In the genomic region with DNA sequence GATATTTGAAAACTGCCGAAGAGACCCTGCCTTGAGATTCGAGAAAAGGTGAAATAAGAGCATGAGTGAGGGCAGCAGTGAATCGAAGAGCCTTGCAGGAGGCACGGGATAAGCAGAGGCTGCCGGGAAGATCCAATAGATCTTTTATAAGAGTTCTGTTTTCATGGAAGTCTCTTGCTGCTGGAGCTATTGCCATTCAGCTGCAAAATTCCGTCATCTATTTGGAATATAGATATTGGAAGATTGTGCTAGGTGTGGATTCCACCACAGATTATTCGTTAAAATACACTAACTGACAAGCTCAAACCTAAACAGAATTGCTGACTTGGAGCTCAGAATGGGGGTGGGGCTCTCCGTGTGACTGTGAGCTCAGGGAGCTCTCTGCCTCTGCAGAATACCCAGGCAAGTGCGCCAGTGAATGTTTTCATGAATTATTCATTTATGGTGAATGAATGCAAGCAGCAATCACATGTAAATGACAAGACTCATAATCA, we compare ENCODE assay signal across 10 cellular contexts.
A peak's percentile ranks its signal among the peaks of the same experiment; 100 is the strongest.
DNase-seq lines count a peak whose midpoint lies in the region; ATAC-seq and TF ChIP-seq lines count a peak whose summit lies in the region.
"Had no signal": no experiment of that assay in that cellular context is flagged by ENCODE, and none has a peak within 500 bp of the region (broad histone marks: within the 10 kb centered on the region; RNA-seq: fewer than 3 reads in every experiment).

No MANE protein-coding gene starts in this region.

- no peak overlapping the region for H2AFZ ChIP-seq in mesenchymal stem cell (ENCODE audit: low read depth, low read length)

- peak; percentile 83 to 84 for DNase-seq in HAP-1 (ENCODE audit: low spot score in 2 of 2)
- DNase-seq in astrocyte of the spinal cord (ENCODE audit: low read depth, low spot score): peak; percentile 52
- DNase-seq in mesenchymal stem cell: peak; percentile 25
- DNase-seq in NCI-H1105 treated with DMSO at 0.1 percent for 48 hours (lab: John Stamatoyannopoulos, UW): no peak
- DNase-seq in stimulated activated CD4-positive, alpha-beta T cell treated with anti-CD3 and anti-CD28 coated beads, Interleukin-2, amount 100 ng/mL, for 24 hours: no peak
- DNase-seq: activated CD4-positive, alpha-beta memory T cell treated with anti-CD3 and anti-CD28 coated beads for 36 hours; DND-41 had no signal

- ATAC-seq in HG03457 (IDR thresholded peaks at IDR 0.05; ENCODE audit: unreplicated experiment) (no peak), HG02938 (IDR thresholded peaks at IDR 0.05; ENCODE audit: unreplicated experiment) (no peak)

- H3K79me1 ChIP-seq in mesenchymal stem cell (replicated peaks; ENCODE audit: low read length, poor library complexity, severe bottlenecking): peaks cover 14% of the 10 kb centered on the region

- in situ Hi-C loops in HAP-1 (cut with MboI; ENCODE audit: low sequenced_read_pairs) (no loop called here), astrocyte of the spinal cord (cut with HindIII; ENCODE audit: low sequenced_read_pairs) (no loop called here)

- H3K23ac ChIP-seq in mesenchymal stem cell (ENCODE audit: low read length in 2 of 2): no peak overlapping the region

- H3K14ac ChIP-seq in mesenchymal stem cell (ENCODE audit: low read length in 2 of 2): no peak overlapping the region

- H2BK120ac ChIP-seq in mesenchymal stem cell (ENCODE audit: low read depth, low read length): no peak overlapping the region

- H2BK15ac ChIP-seq in mesenchymal stem cell (ENCODE audit: low read depth, poor library complexity, severe bottlenecking): no peak overlapping the region

- H3K9ac ChIP-seq in mesenchymal stem cell (ENCODE audit: low read length) (peak overlapping the region; percentile 86), subcutaneous abdominal adipose tissue (ENCODE audit: low read length in 5 of 5) (no peak overlapping the region)

- no peak overlapping the region for H4K91ac ChIP-seq in mesenchymal stem cell (ENCODE audit: low read length)

- H3K27ac ChIP-seq in mesenchymal stem cell (ENCODE audit: low read length, poor library complexity, severe bottlenecking): peak overlapping the region; percentile 97
- H3K27ac ChIP-seq in subcutaneous abdominal adipose tissue (ENCODE audit: low read depth, low read length): no peak overlapping the region

- H2BK12ac ChIP-seq in mesenchymal stem cell (ENCODE audit: low read length in 2 of 2): no peak overlapping the region

- H3K4ac ChIP-seq in mesenchymal stem cell (ENCODE audit: low read depth in 1 of 2, low read length in 2 of 2): no peak overlapping the region

- H3K4me2 ChIP-seq in mesenchymal stem cell (ENCODE audit: low read length, poor library complexity, severe bottlenecking): peak overlapping the region; percentile 84

- H3K27me3 ChIP-seq in HAP-1 (ENCODE audit: low read depth) (peaks cover 5% of the 10 kb centered on the region; the same call in 1 of the 2 replicates), mesenchymal stem cell (ENCODE audit: control insufficient read depth in 1 of 2, insufficient read depth in 1 of 2, low read length in 2 of 2) (no peaks in the 10 kb centered on the region), subcutaneous abdominal adipose tissue (ENCODE audit: control insufficient read depth in 5 of 5, insufficient read depth in 4 of 5, low read length in 5 of 5) (peaks cover 0 to 3% (median 2%) of the 10 kb centered on the region in 5 donors)

- 46% methylated on average over 7 of the region's 9 CpGs for WGBS in mesenchymal stem cell

- H3K4me1 ChIP-seq in HAP-1: peaks cover 4% of the 10 kb centered on the region
- H3K4me1 ChIP-seq in mesenchymal stem cell (ENCODE audit: control insufficient read depth, insufficient read depth, low read depth, low read length): peaks cover 5% of the 10 kb centered on the region
- peaks cover 3 to 16% (median 14%) of the 10 kb centered on the region in 5 donors for H3K4me1 ChIP-seq in subcutaneous abdominal adipose tissue (ENCODE audit: control insufficient read depth in 5 of 5, insufficient read depth in 5 of 5, low read length in 5 of 5)

- H3K9me3 ChIP-seq in HAP-1: no peaks in the 10 kb centered on the region
- H3K9me3 ChIP-seq in mesenchymal stem cell (ENCODE audit: control insufficient read depth, low read length): no peaks in the 10 kb centered on the region
- H3K9me3 ChIP-seq in subcutaneous abdominal adipose tissue (ENCODE audit: control insufficient read depth in 5 of 5, low read length in 5 of 5): no peaks in the 10 kb centered on the region

- H3K4me3 ChIP-seq in HAP-1 (peak overlapping the region; percentile 1; the same call in 1 of the 2 replicates), astrocyte of the spinal cord (ENCODE audit: low read depth, low read length) (peak overlapping the region; percentile 40), mesenchymal stem cell (ENCODE audit: insufficient read depth in 1 of 2, low read depth in 1 of 2, low read length in 2 of 2) (peak overlapping the region in 1 of 2 experiments; percentile 70), subcutaneous abdominal adipose tissue (ENCODE audit: low read depth in 1 of 5, low read length in 5 of 5) (peak overlapping the region in 4 of 5 donors; percentile 11 to 39 (median 17))

- H3K36me3 ChIP-seq in HAP-1 (replicated peaks) (no peaks in the 10 kb centered on the region), mesenchymal stem cell (ENCODE audit: control insufficient read depth in 1 of 2, insufficient read depth in 2 of 2, low read depth in 1 of 2, low read length in 2 of 2) (peaks cover 5 to 7% of the 10 kb centered on the region in 2 experiments), subcutaneous abdominal adipose tissue (ENCODE audit: control insufficient read depth in 5 of 5, insufficient read depth in 5 of 5, low read length in 5 of 5) (peaks cover 0 to 2% (median 0%) of the 10 kb centered on the region in 5 donors)

- no peak for TF ChIP-seq CTCF in astrocyte of the spinal cord (IDR thresholded peaks at IDR 0.05; ENCODE audit: low read depth, low read length)

- H4K8ac ChIP-seq in mesenchymal stem cell (ENCODE audit: low read length): no peak overlapping the region

- H3K18ac ChIP-seq in mesenchymal stem cell (ENCODE audit: low read depth in 1 of 2, low read length in 2 of 2): no peak overlapping the region

- H2AK5ac ChIP-seq in mesenchymal stem cell (ENCODE audit: low read length, severe bottlenecking): peak overlapping the region; percentile 55

- H2BK5ac ChIP-seq in mesenchymal stem cell (ENCODE audit: low read depth, low read length, poor library complexity, severe bottlenecking): peak overlapping the region; percentile 79

Comparison
In these comparisons a context has a peak if more than half of its experiments do, and no peak if none do; other contexts are left out.
1. DNase-seq: peak in HAP-1 (2 of 2), astrocyte of the spinal cord (single experiment) and mesenchymal stem cell (single experiment); none in NCI-H1105 treated with DMSO at 0.1 percent for 48 hours (single experiment) and stimulated activated CD4-positive, alpha-beta T cell treated with anti-CD3 and anti-CD28 coated beads, Interleukin-2, amount 100 ng/mL, for 24 hours (0 of 2).